In genomic region chr12:104152691-104153241, GRCh38 we compare ENCODE assay signal across 21 cellular contexts.
"Had no signal": no experiment of that assay in that cellular context is flagged by ENCODE, and none has a peak within 500 bp of the region (broad histone marks: within the 10 kb centered on the region; RNA-seq: fewer than 3 reads in every experiment).

No MANE protein-coding gene starts in this region.

- H3K4me3 ChIP-seq: gastroesophageal sphincter, ovary, psoas muscle, right atrium auricular region, tibial nerve had no signal

- DNase-seq: activated CD4-positive, alpha-beta T cell treated with anti-CD3 and anti-CD28 coated beads for 4 hours; activated CD4-positive, alpha-beta T cell treated with anti-CD3 and anti-CD28 coated beads, Interleukin-2, amount 50 U/mL, for 48 hours; activated CD4-positive, CD25-positive, alpha-beta regulatory T cell; activated effector memory CD4-positive, alpha-beta T cell treated with anti-CD3 and anti-CD28 coated beads, Interleukin-2, amount 50 U/mL, for 16 hours; activated naive CD4-positive, alpha-beta T cell treated with anti-CD3 and anti-CD28 coated beads, Interleukin-2, amount 10 ng/mL, durations not matched to agents 7 days and 5 days; cortex of kidney; head of caudate nucleus; left ventricle myocardium superior; mammary epithelial cell; natural killer cell; ovary; psoas muscle; stimulated activated CD4-positive, alpha-beta T cell treated with anti-CD3 and anti-CD28 coated beads, Interleukin-12 subunit alpha, Interleukin-12 subunit beta, amount 100 ng/mL, for 4 hours; stimulated activated CD4-positive, alpha-beta T cell treated with anti-CD3 and anti-CD28 coated beads, Interleukin-4, amount 100 ng/mL, for 4 hours; stimulated activated naive CD8-positive, alpha-beta T cell treated with anti-CD3 and anti-CD28 coated beads, Interleukin-15, amount 100 ng/mL, for 72 hours; T1000 had no signal

- H3K4me3 Mint-ChIP-seq: activated naive CD4-positive, alpha-beta T cell treated with anti-CD3 and anti-CD28 coated beads, Interleukin-2, amount 10 ng/mL, durations not matched to agents 7 days and 5 days; mesothelial cell of epicardium; natural killer cell; stimulated activated naive CD8-positive, alpha-beta T cell treated with anti-CD3 and anti-CD28 coated beads, Interleukin-15, amount 100 ng/mL, for 72 hours had no signal

- H3K36me3 ChIP-seq: gastroesophageal sphincter, neutrophil, ovary, right atrium auricular region, tibial nerve had no signal

- ATAC-seq: gastroesophageal sphincter; left ventricle myocardium superior; natural killer cell; psoas muscle; stimulated activated naive CD8-positive, alpha-beta T cell treated with anti-CD3 and anti-CD28 coated beads, Interleukin-15, amount 100 ng/mL, for 72 hours had no signal

- H3K4me1 ChIP-seq: gastroesophageal sphincter, psoas muscle, right atrium auricular region, tibial nerve had no signal

- H3K9me3 Mint-ChIP-seq: activated naive CD4-positive, alpha-beta T cell treated with anti-CD3 and anti-CD28 coated beads, Interleukin-2, amount 10 ng/mL, durations not matched to agents 7 days and 5 days; mesothelial cell of epicardium; natural killer cell; stimulated activated naive CD8-positive, alpha-beta T cell treated with anti-CD3 and anti-CD28 coated beads, Interleukin-15, amount 100 ng/mL, for 72 hours had no signal

- H3K27ac Mint-ChIP-seq: activated naive CD4-positive, alpha-beta T cell treated with anti-CD3 and anti-CD28 coated beads, Interleukin-2, amount 10 ng/mL, durations not matched to agents 7 days and 5 days; mesothelial cell of epicardium; natural killer cell; stimulated activated naive CD8-positive, alpha-beta T cell treated with anti-CD3 and anti-CD28 coated beads, Interleukin-15, amount 100 ng/mL, for 72 hours had no signal

- H3K36me3 Mint-ChIP-seq: activated naive CD4-positive, alpha-beta T cell treated with anti-CD3 and anti-CD28 coated beads, Interleukin-2, amount 10 ng/mL, durations not matched to agents 7 days and 5 days; mesothelial cell of epicardium; natural killer cell had no signal

- H3K9me3 ChIP-seq: gastroesophageal sphincter, neutrophil, ovary, psoas muscle, right atrium auricular region, tibial nerve had no signal
